ENCODE assay signal across 10 cellular contexts in genomic region chr2:95433373-95433772, GRCh38. TPM values are rescaled to one million over a fixed set of nuclear protein-coding genes. Genes with fewer than 3 reads are reported as not detected.
"Had no signal": no experiment of that assay in that cellular context is flagged by ENCODE, and none has a peak within 500 bp of the region (broad histone marks: within the 10 kb centered on the region; RNA-seq: fewer than 3 reads in every experiment).

No MANE protein-coding gene starts in this region.

RNA-seq across cellular contexts. Expression of gene TRIM43B, which starts 51.2 kb away (rescaled TPM):
- total RNA-seq: activated B cell treated with CpG ODN at 0.5 μM for 24 hours; activated CD8-positive, alpha-beta T cell treated with anti-CD3 and anti-CD28 coated beads for 36 hours; activated T-cell treated with anti-CD3 and anti-CD28 coated beads, Interleukin-2, amount 50 U/mL, for 4 hours; activated T-helper 17 cell treated with anti-CD3 and anti-CD28 coated beads, Interleukin-2, amount 50 U/mL, for 72 hours; body of pancreas; chondrocyte; epithelial cell of proximal tubule; esophagus mucosa; T-helper 17 cell had no signal
- polyA plus RNA-seq: adipose tissue had no signal
